19 cellular contexts compared by ENCODE assay signal in genomic region chr7:17903337-17903736, GRCh38. TPM values are rescaled to one million over a fixed set of nuclear protein-coding genes. Genes with fewer than 3 reads are reported as not detected.
DNase-seq lines count a peak whose midpoint lies in the region; ATAC-seq, FAIRE-seq and TF ChIP-seq lines count a peak whose summit lies in the region.
"Had no signal": no experiment of that assay in that cellular context is flagged by ENCODE, and none has a peak within 500 bp of the region (broad histone marks: within the 10 kb centered on the region; RNA-seq: fewer than 3 reads in every experiment).

No MANE protein-coding gene starts in this region.

- H3K9me2 ChIP-seq in PC-9 (ENCODE audit: insufficient read depth): no peaks in the 10 kb centered on the region

- dilution Hi-C loops in mammary epithelial cell (cut with HindIII; ENCODE audit: low sequenced_read_pairs): no loop called here

- H2AFZ ChIP-seq in mammary epithelial cell (ENCODE audit: low read depth, low read length) (no peak overlapping the region), PC-9 (no peak overlapping the region)

- H3K27ac Mint-ChIP-seq in MCF 10A (ENCODE audit: low read depth, unreplicated experiment): no peak overlapping the region
- H3K27ac Mint-ChIP-seq: HFFc6 had no signal

- no peak overlapping the region for H3K4me3 Mint-ChIP-seq in MCF 10A (ENCODE audit: unreplicated experiment)
- H3K4me3 Mint-ChIP-seq: HFFc6 had no signal

- peaks cover 5% of the 10 kb centered on the region for H3K9me3 Mint-ChIP-seq in MCF 10A (ENCODE audit: unreplicated experiment)
- H3K9me3 Mint-ChIP-seq: HFFc6 had no signal

- H3K4me2 ChIP-seq in mammary epithelial cell (ENCODE audit: insufficient read depth, low read depth, low read length): no peak overlapping the region
- H3K4me2 ChIP-seq in PC-9: no peak overlapping the region
- H3K4me2 ChIP-seq: A549 had no signal

- no peaks in the 10 kb centered on the region for H3K27me3 ChIP-seq in mammary epithelial cell (ENCODE audit: insufficient read depth, low read length)
- no peaks in the 10 kb centered on the region for H3K27me3 ChIP-seq in PC-9 (ENCODE audit: insufficient read depth, low read depth)
- H3K27me3 ChIP-seq in small intestine (ENCODE audit: control insufficient read depth in 2 of 2, insufficient read depth in 2 of 2, low read length in 2 of 2): no peaks in the 10 kb centered on the region
- no peaks in the 10 kb centered on the region for H3K27me3 ChIP-seq in ovary
- H3K27me3 ChIP-seq: SJCRH30 had no signal

- BruUV-seq in MCF 10A (replicated peaks; lab: Mats Ljungman, UMichigan): no TSS peak
- no TSS peak for BruUV-seq in mammary epithelial cell (replicated peaks; lab: Mats Ljungman, UMichigan)
- BruUV-seq in PC-9 (replicated peaks; lab: Mats Ljungman, UMichigan): no TSS peak

- H3K9ac ChIP-seq in mammary epithelial cell (ENCODE audit: insufficient read depth, low read length): no peak overlapping the region

- DNase-seq in MCF 10A (ENCODE audit: unreplicated experiment) (peak; percentile 12), mammary epithelial cell (no peak), PC-9 (peak in 1 of 2 experiments; percentile 30), left colon (no peak), small intestine (peak; percentile 62), ovary (no peak), cerebellar nuclear complex (lab: John Stamatoyannopoulos, UW) (no peak), NCI-H1092 (lab: John Stamatoyannopoulos, UW) (no peak)
- DNase-seq: DMS153, EL, HFFc6, Karpas-422, NCI-H2029 treated with DMSO at 0.1 percent for 48 hours, NCI-H526, RPMI8226, SJCRH30 had no signal

- CTCF ChIA-PET in MCF 10A (lab: Yijun Ruan, JAX): no interaction called here
- CTCF ChIA-PET in mammary epithelial cell (lab: Charles Lee; ENCODE audit: low non-redundant PET): no interaction called here
- CTCF ChIA-PET in PC-9 (lab: Charles Lee): no interaction called here

- H3K27ac ChIP-seq in mammary epithelial cell (ENCODE audit: insufficient read depth, low read depth, low read length) (no peak overlapping the region), PC-9 (peak overlapping the region; percentile 4; the same call in 1 of the 2 replicates), small intestine (ENCODE audit: low read depth in 1 of 2, low read length in 1 of 2) (no peak overlapping the region), ovary (no peak overlapping the region)
- H3K27ac ChIP-seq: A549, C4-2B, SJCRH30 had no signal

- H3F3A ChIP-seq in PC-9 (ENCODE audit: insufficient read depth, low read depth): no peaks in the 10 kb centered on the region

- intact Hi-C loops in MCF 10A (cut with micrococcal nuclease): no loop called here
- intact Hi-C loops in mammary epithelial cell (cut with micrococcal nuclease): no loop called here
- intact Hi-C loops in PC-9 (cut with micrococcal nuclease; ENCODE audit: unreplicated experiment): no loop called here
- intact Hi-C loops in left colon (cut with DNase I, micrococcal nuclease): no loop called here
- intact Hi-C loops in ovary (cut with DNase I): no loop called here

- peak; percentile 82 for ATAC-seq in left colon
- ATAC-seq: A549 had no signal

- TF ChIP-seq CTCF in MCF 10A (IDR thresholded peaks at IDR 0.05; ENCODE audit: unreplicated experiment) (no peak), mammary epithelial cell (conservative IDR thresholded peaks at IDR 0.05 in 1 of 2, IDR thresholded peaks at IDR 0.05 in 1 of 2; ENCODE audit: extremely low read depth in 1 of 2, insufficient read depth in 1 of 2, low read depth in 1 of 2, low read length in 2 of 2) (no peak), PC-9 (conservative IDR thresholded peaks at IDR 0.05) (no peak), ovary (IDR thresholded peaks at IDR 0.05) (no peak)

- peaks cover 59% of the 10 kb centered on the region for H3K79me2 ChIP-seq in mammary epithelial cell (ENCODE audit: insufficient read depth, low read length)
- peaks cover 64% of the 10 kb centered on the region for H3K79me2 ChIP-seq in PC-9 (ENCODE audit: low read depth)

- POLR2A ChIA-PET in MCF 10A (lab: Yijun Ruan, JAX): interaction anchor here (1.0 kb wide), 1 partner anchor 35 kb away, joined by 5 read pairs; no protein-coding TSS in a partner anchor
- POLR2A ChIA-PET in PC-9 (lab: Charles Lee; ENCODE audit: unreplicated experiment): no interaction called here

- TF ChIP-seq POLR2A in ovary (IDR thresholded peaks at IDR 0.05): no peak

- TF ChIP-seq EP300 in ovary (IDR thresholded peaks at IDR 0.05): no peak

- H3K4me3 ChIP-seq in mammary epithelial cell (replicated peaks in 1 of 3; ENCODE audit: insufficient read depth in 1 of 3, low read depth in 2 of 3, low read length in 3 of 3) (no peak overlapping the region), PC-9 (no peak overlapping the region), small intestine (ENCODE audit: low read depth in 1 of 2, low read length in 2 of 2) (no peak overlapping the region), ovary (no peak overlapping the region)
- H3K4me3 ChIP-seq: A549, SJCRH30 had no signal

- in situ Hi-C loops in mammary epithelial cell (cut with MboI; ENCODE audit: low sequenced_read_pairs in 2 of 2): no loop called here

- peaks cover 2% of the 10 kb centered on the region for H3K36me3 Mint-ChIP-seq in MCF 10A (ENCODE audit: insufficient read depth, unreplicated experiment)

- no peaks in the 10 kb centered on the region for H3K27me3 Mint-ChIP-seq in MCF 10A (ENCODE audit: insufficient read depth, unreplicated experiment)

- H3K4me1 ChIP-seq in mammary epithelial cell (ENCODE audit: insufficient read depth, low read length) (peaks cover 4% of the 10 kb centered on the region), PC-9 (replicated peaks; ENCODE audit: insufficient read depth) (peaks cover 12% of the 10 kb centered on the region), small intestine (ENCODE audit: control insufficient read depth in 2 of 2, insufficient read depth in 1 of 2, low read depth in 1 of 2, low read length in 1 of 2) (peaks cover 0 to 6% of the 10 kb centered on the region in 2 donors), ovary (ENCODE audit: insufficient read depth) (no peaks in the 10 kb centered on the region)
- H3K4me1 ChIP-seq: SJCRH30 had no signal

- peaks cover 3% of the 10 kb centered on the region for H3K4me1 Mint-ChIP-seq in MCF 10A (ENCODE audit: insufficient read depth, unreplicated experiment)

- H4K20me1 ChIP-seq in mammary epithelial cell (ENCODE audit: insufficient read depth, low read length) (no peaks in the 10 kb centered on the region), PC-9 (ENCODE audit: insufficient read depth) (peaks cover 9% of the 10 kb centered on the region; the same call in 1 of the 2 replicates)

- no peak for FAIRE-seq in small intestine (lab: Jason Lieb, UNC)
- FAIRE-seq: A549, H1 had no signal

- H3K9me3 ChIP-seq in mammary epithelial cell (replicated peaks; ENCODE audit: insufficient read depth, low read length) (no peaks in the 10 kb centered on the region), PC-9 (ENCODE audit: insufficient read depth, low read depth) (no peaks in the 10 kb centered on the region), small intestine (ENCODE audit: control insufficient read depth, low read depth) (no peaks in the 10 kb centered on the region), ovary (no peaks in the 10 kb centered on the region)
- H3K9me3 ChIP-seq: A549, SJCRH30 had no signal

- H3K36me3 ChIP-seq in mammary epithelial cell (ENCODE audit: insufficient read depth, low read length) (no peaks in the 10 kb centered on the region), PC-9 (ENCODE audit: low read depth) (no peaks in the 10 kb centered on the region; the same call in 1 of the 2 replicates), small intestine (ENCODE audit: control insufficient read depth in 2 of 2, insufficient read depth in 2 of 2, low read length in 2 of 2) (no peaks in the 10 kb centered on the region), ovary (no peaks in the 10 kb centered on the region)
- H3K36me3 ChIP-seq: SJCRH30 had no signal

RNA-seq across cellular contexts. Expression of gene SNX13, which starts 37.0 kb away (rescaled TPM):
- total RNA-seq in MCF 10A (2022): 38.5 and 42.0 TPM in 2 replicates
- total RNA-seq in mammary epithelial cell: 10 to 100 TPM; 35.5 to 62.8 TPM
- 11.1 TPM for polyA plus RNA-seq in mammary epithelial cell
- 62.3 TPM for polyA minus RNA-seq in mammary epithelial cell
- 48.8 and 56.3 TPM in 2 replicates for total RNA-seq in PC-9 (2021)
- total RNA-seq in left colon: 10 to 100 TPM; 63.2 to 63.8 TPM
- polyA plus RNA-seq in small intestine: 1 to 10 TPM; 5.7 to 9.4 (median 5.8) TPM
- total RNA-seq in ovary: 10 to 100 TPM; 35.8 to 51.1 (median 46.9) TPM
- 10 to 100 TPM; 12.1 to 16.0 TPM for polyA plus RNA-seq in ovary

Comparison
In these comparisons a context has a peak if more than half of its experiments do, and no peak if none do; other contexts are left out.
1. DNase-seq: peak in MCF 10A (single experiment) and small intestine (single experiment); none in mammary epithelial cell (single experiment), left colon (0 of 2), ovary (0 of 5), cerebellar nuclear complex (0 of 2) and NCI-H1092 (single experiment).